1 cellular context compared by ENCODE assay signal in the genomic region with DNA sequence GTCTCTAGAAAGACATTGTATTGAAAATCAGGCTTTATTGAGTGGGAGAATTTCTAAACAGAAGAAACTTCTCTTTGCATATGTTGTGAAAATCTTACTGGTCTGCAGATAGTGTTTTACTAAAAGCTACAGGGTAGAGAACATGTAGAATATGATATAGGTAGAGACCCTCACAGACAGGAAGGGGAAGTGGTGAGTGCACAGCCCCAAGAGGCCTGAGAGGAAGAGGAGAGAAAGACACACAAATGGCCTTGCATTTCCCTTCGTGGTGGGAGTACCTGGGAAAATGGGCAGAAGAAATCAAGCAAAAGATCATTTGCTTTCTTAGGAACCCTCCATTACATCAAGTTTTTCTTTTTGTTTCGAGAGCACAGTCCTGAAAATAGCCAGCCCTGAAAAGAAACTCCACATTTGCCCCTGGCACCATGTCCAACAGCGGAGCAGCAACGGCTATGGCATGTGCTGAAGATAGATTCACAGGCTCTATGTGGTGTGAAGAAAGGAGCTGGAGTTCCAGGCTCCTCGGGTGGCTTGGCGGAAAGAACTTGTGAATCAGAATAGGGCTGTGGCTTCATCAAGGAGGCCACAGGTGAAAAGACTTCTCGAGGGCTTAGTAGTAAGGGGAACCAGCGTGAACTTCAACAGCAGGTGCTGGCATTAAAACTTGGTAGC.
TF ChIP-seq lines count a peak whose summit lies in the region.

No MANE protein-coding gene starts in this region.

TF ChIP-seq in GM23338, 12 proteins besides CTCF, POLR2A, EP300 and RAD21 (continued from another document):
- TF ChIP-seq, protein P1, sequence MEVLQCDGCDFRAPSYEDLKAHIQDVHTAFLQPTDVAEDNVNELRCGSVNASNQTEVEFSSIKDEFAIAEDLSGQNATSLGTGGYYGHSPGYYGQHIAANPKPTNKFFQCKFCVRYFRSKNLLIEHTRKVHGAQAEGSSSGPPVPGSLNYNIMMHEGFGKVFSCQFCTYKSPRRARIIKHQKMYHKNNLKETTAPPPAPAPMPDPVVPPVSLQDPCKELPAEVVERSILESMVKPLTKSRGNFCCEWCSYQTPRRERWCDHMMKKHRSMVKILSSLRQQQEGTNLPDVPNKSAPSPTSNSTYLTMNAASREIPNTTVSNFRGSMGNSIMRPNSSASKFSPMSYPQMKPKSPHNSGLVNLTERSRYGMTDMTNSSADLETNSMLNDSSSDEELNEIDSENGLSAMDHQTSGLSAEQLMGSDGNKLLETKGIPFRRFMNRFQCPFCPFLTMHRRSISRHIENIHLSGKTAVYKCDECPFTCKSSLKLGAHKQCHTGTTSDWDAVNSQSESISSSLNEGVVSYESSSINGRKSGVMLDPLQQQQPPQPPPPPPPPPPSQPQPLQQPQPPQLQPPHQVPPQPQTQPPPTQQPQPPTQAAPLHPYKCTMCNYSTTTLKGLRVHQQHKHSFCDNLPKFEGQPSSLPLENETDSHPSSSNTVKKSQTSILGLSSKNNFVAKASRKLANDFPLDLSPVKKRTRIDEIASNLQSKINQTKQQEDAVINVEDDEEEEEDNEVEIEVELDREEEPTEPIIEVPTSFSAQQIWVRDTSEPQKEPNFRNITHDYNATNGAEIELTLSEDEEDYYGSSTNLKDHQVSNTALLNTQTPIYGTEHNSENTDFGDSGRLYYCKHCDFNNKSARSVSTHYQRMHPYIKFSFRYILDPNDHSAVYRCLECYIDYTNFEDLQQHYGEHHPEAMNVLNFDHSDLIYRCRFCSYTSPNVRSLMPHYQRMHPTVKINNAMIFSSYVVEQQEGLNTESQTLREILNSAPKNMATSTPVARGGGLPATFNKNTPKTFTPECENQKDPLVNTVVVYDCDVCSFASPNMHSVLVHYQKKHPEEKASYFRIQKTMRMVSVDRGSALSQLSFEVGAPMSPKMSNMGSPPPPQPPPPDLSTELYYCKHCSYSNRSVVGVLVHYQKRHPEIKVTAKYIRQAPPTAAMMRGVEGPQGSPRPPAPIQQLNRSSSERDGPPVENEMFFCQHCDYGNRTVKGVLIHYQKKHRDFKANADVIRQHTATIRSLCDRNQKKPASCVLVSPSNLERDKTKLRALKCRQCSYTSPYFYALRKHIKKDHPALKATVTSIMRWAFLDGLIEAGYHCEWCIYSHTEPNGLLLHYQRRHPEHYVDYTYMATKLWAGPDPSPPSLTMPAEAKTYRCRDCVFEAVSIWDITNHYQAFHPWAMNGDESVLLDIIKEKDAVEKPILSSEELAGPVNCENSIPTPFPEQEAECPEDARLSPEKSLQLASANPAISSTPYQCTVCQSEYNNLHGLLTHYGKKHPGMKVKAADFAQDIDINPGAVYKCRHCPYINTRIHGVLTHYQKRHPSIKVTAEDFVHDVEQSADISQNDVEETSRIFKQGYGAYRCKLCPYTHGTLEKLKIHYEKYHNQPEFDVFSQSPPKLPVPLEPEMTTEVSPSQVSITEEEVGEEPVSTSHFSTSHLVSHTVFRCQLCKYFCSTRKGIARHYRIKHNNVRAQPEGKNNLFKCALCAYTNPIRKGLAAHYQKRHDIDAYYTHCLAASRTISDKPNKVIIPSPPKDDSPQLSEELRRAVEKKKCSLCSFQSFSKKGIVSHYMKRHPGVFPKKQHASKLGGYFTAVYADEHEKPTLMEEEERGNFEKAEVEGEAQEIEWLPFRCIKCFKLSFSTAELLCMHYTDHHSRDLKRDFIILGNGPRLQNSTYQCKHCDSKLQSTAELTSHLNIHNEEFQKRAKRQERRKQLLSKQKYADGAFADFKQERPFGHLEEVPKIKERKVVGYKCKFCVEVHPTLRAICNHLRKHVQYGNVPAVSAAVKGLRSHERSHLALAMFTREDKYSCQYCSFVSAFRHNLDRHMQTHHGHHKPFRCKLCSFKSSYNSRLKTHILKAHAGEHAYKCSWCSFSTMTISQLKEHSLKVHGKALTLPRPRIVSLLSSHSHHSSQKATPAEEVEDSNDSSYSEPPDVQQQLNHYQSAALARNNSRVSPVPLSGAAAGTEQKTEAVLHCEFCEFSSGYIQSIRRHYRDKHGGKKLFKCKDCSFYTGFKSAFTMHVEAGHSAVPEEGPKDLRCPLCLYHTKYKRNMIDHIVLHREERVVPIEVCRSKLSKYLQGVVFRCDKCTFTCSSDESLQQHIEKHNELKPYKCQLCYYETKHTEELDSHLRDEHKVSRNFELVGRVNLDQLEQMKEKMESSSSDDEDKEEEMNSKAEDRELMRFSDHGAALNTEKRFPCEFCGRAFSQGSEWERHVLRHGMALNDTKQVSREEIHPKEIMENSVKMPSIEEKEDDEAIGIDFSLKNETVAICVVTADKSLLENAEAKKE (CRISPR knock-in tag; IDR thresholded peaks at IDR 0.05) = no peak
- TF ChIP-seq JUNB (IDR thresholded peaks at IDR 0.05; ENCODE audit: unreplicated experiment) (no peak), NANOG (IDR thresholded peaks at IDR 0.05; ENCODE audit: borderline replicate concordance) (no peak), EZH2phosphoT487 (IDR thresholded peaks at IDR 0.05; ENCODE audit: unreplicated experiment) (no peak), EZH2 (IDR thresholded peaks at IDR 0.05; ENCODE audit: low read depth, unreplicated experiment) (no peak), REST (IDR thresholded peaks at IDR 0.05; ENCODE audit: unreplicated experiment) (no peak), ZNF114 (CRISPR knock-in tag; IDR thresholded peaks at IDR 0.05) (no peak), POLR2AphosphoS5 (IDR thresholded peaks at IDR 0.05; ENCODE audit: low read depth) (no peak)
